ENCODE assay signal across 30 cellular contexts in genomic region chr18:5461056-5461455, GRCh38.
A peak's percentile ranks its signal among the peaks of the same experiment; 100 is the strongest.
DNase-seq lines count a peak whose midpoint lies in the region; ATAC-seq and TF ChIP-seq lines count a peak whose summit lies in the region.
"Had no signal": no experiment of that assay in that cellular context is flagged by ENCODE, and none has a peak within 500 bp of the region (broad histone marks: within the 10 kb centered on the region; RNA-seq: fewer than 3 reads in every experiment).

No MANE protein-coding gene starts in this region.

- no peak overlapping the region for H3K9ac ChIP-seq in GM23248
- no peak overlapping the region for H3K9ac ChIP-seq in SK-N-MC (ENCODE audit: insufficient read length)
- no peak overlapping the region for H3K9ac ChIP-seq in smooth muscle cell (ENCODE audit: low read depth)

- TF ChIP-seq CTCF in smooth muscle cell (IDR thresholded peaks at IDR 0.05; ENCODE audit: borderline replicate concordance, insufficient read depth, poor library complexity, severe bottlenecking): no peak

- H3K9me2 ChIP-seq in GM23248 (ENCODE audit: insufficient read depth): no peaks in the 10 kb centered on the region

- no peak for ATAC-seq in HG02973 (IDR thresholded peaks at IDR 0.05; ENCODE audit: unreplicated experiment)
- ATAC-seq: activated naive CD4-positive, alpha-beta T cell treated with anti-CD3 and anti-CD28 coated beads, Interleukin-2, amount 50 U/mL, for 72 hours; heart right ventricle; HepG2; Panc1 had no signal

- H2AFZ ChIP-seq in GM23248 (no peak overlapping the region), smooth muscle cell (ENCODE audit: low read depth) (no peak overlapping the region)

- DNase-seq in GM23248: peak; percentile 12
- no peak for DNase-seq in SK-N-MC (ENCODE audit: low read depth, low spot score)
- DNase-seq in kidney tubule cell (ENCODE audit: low spot score): peak; percentile 79
- DNase-seq in smooth muscle cell (lab: John Stamatoyannopoulos, UW; ENCODE audit: unreplicated experiment): no peak
- DNase-seq in NAMALWA (ENCODE audit: low spot score): no peak
- no peak for DNase-seq in medulla oblongata (ENCODE audit: extremely low spot score)
- DNase-seq: activated CD4-positive, CD25-positive, alpha-beta regulatory T cell; anterior cingulate cortex; CD4-positive, alpha-beta memory T cell; colonic mucosa; DMS 273 treated with DMSO at 0.1 percent for 48 hours; effector memory CD4-positive, alpha-beta T cell; erythroblast; HCEC 1CT; heart right ventricle; Kasumi-1; NCI-H1048; NCI-H1694 treated with DMSO at 0.1 percent for 48 hours; NCI-H510A treated with DMSO at 0.1 percent for 48 hours; nucleus accumbens; SIG-M5; stimulated activated naive CD4-positive, alpha-beta T cell treated with Interleukin-2 at 50 U/mL for 16 hours; uterus had no signal

- H3K9me3 ChIP-seq in GM23248 (ENCODE audit: low read depth) (no peaks in the 10 kb centered on the region), SK-N-MC (ENCODE audit: low read depth, low read length) (no peaks in the 10 kb centered on the region), smooth muscle cell (replicated peaks; ENCODE audit: low read depth) (no peaks in the 10 kb centered on the region)
- H3K9me3 ChIP-seq: colonic mucosa, heart right ventricle, prostate gland, thoracic aorta, uterus had no signal

- no peaks in the 10 kb centered on the region for H3K79me2 ChIP-seq in GM23248 (ENCODE audit: insufficient read depth)
- no peaks in the 10 kb centered on the region for H3K79me2 ChIP-seq in smooth muscle cell (ENCODE audit: low read depth)

- peaks cover 11% of the 10 kb centered on the region; the same call in 1 of the 2 replicates for H3F3A ChIP-seq in GM23248 (ENCODE audit: insufficient read depth)
- H3F3A ChIP-seq in smooth muscle cell (ENCODE audit: low read depth): no peaks in the 10 kb centered on the region

- H3K4me3 ChIP-seq in GM23248 (no peak overlapping the region), SK-N-MC (peak overlapping the region; percentile 31), smooth muscle cell (no peak overlapping the region)
- H3K4me3 ChIP-seq: cardiac muscle cell, colonic mucosa, heart right ventricle, prostate gland, thoracic aorta, uterus had no signal

- WGBS in GM23248 (ENCODE audit: low coverage in 1 of 2, low lambda C conversion rate in 2 of 2, missing lambda C conversion rate in 2 of 2), 2 experiments: 58 to 72% methylated on average over 3 of the region's 3 CpGs
- 22% methylated on average over 3 of the region's 3 CpGs for WGBS in smooth muscle cell (ENCODE audit: low lambda C conversion rate)

- H3K4me1 ChIP-seq in GM23248 (ENCODE audit: insufficient read depth): peaks cover 11% of the 10 kb centered on the region
- peaks cover 10% of the 10 kb centered on the region for H3K4me1 ChIP-seq in smooth muscle cell (ENCODE audit: low read depth)
- H3K4me1 ChIP-seq: colonic mucosa, prostate gland, uterus had no signal

- in situ Hi-C loops in GM23248 (cut with MboI): no loop called here

- no peaks in the 10 kb centered on the region for H4K20me1 ChIP-seq in GM23248 (ENCODE audit: insufficient read depth)
- no peaks in the 10 kb centered on the region for H4K20me1 ChIP-seq in smooth muscle cell (ENCODE audit: low read depth)

- no peaks in the 10 kb centered on the region for H3K36me3 ChIP-seq in GM23248 (ENCODE audit: low read depth)
- no peaks in the 10 kb centered on the region for H3K36me3 ChIP-seq in SK-N-MC (ENCODE audit: insufficient read depth, low read length)
- H3K36me3 ChIP-seq in smooth muscle cell (ENCODE audit: low read depth): no peaks in the 10 kb centered on the region
- H3K36me3 ChIP-seq: cardiac muscle cell, colonic mucosa, heart right ventricle, prostate gland, thoracic aorta, uterus had no signal

- H3K27me3 ChIP-seq in GM23248 (replicated peaks; ENCODE audit: insufficient read depth) (no peaks in the 10 kb centered on the region), smooth muscle cell (ENCODE audit: low read depth) (peaks cover 3% of the 10 kb centered on the region)
- H3K27me3 ChIP-seq: cardiac muscle cell, colonic mucosa, uterus had no signal

- H3K4me2 ChIP-seq in GM23248 (ENCODE audit: unreplicated experiment): no peak overlapping the region
- peak overlapping the region; percentile 12 for H3K4me2 ChIP-seq in smooth muscle cell

- no peak overlapping the region for H3K27ac ChIP-seq in GM23248
- H3K27ac ChIP-seq in SK-N-MC: 0 out of 2 replicates have a peak overlapping the region, but pooled peaks have one; percentile 20
- H3K27ac ChIP-seq in smooth muscle cell (ENCODE audit: low read depth): no peak overlapping the region
- H3K27ac ChIP-seq: cardiac muscle cell, colonic mucosa, prostate gland, thoracic aorta, uterus had no signal

Comparison
In these comparisons a context has a peak if more than half of its experiments do, and no peak if none do; other contexts are left out.
1. DNase-seq: peak in GM23248 (single experiment) and kidney tubule cell (single experiment); none in SK-N-MC (single experiment), smooth muscle cell (single experiment), NAMALWA (single experiment) and medulla oblongata (single experiment).